11 cellular contexts compared by ENCODE assay signal in genomic region chr1:222781251-222781650, GRCh38.
"Had no signal": no experiment of that assay in that cellular context is flagged by ENCODE, and none has a peak within 500 bp of the region (broad histone marks: within the 10 kb centered on the region; RNA-seq: fewer than 3 reads in every experiment).

No MANE protein-coding gene starts in this region.

- H3K36me3 ChIP-seq: heart right ventricle, left lung had no signal

- H3K9me3 ChIP-seq: body of pancreas, heart right ventricle, left lung had no signal

- DNase-seq: activated CD4-positive, alpha-beta T cell treated with anti-CD3 and anti-CD28 coated beads, Interleukin-2, amount 50 U/mL, for 1 hour; activated naive CD4-positive, alpha-beta T cell treated with anti-CD3 and anti-CD28 coated beads, Interleukin-2, amount 10 ng/mL, durations not matched to agents 7 days and 5 days; activated T-cell treated with anti-CD3 and anti-CD28 coated beads for 4 hours; amniotic stem cell; body of pancreas; effector memory CD4-positive, alpha-beta T cell; heart right ventricle; left lung; stimulated activated CD4-positive, alpha-beta T cell treated with anti-CD3 and anti-CD28 coated beads, Interleukin-2, amount 100 ng/mL, for 48 hours; stimulated activated naive CD4-positive, alpha-beta T cell treated with Interleukin-2 at 50 U/mL for 16 hours had no signal

- H3K27me3 ChIP-seq: body of pancreas, left lung had no signal

- H3K4me3 ChIP-seq: body of pancreas, heart right ventricle, left lung had no signal

- ATAC-seq: activated T-helper 17 cell treated with anti-CD3 and anti-CD28 coated beads, Interleukin-2, amount 50 U/mL, for 72 hours; body of pancreas; heart right ventricle; left lung had no signal

- H3K27ac ChIP-seq: body of pancreas, heart right ventricle, left lung had no signal
